Comparison of ENCODE assay signal across 1 cellular context in the genomic region with DNA sequence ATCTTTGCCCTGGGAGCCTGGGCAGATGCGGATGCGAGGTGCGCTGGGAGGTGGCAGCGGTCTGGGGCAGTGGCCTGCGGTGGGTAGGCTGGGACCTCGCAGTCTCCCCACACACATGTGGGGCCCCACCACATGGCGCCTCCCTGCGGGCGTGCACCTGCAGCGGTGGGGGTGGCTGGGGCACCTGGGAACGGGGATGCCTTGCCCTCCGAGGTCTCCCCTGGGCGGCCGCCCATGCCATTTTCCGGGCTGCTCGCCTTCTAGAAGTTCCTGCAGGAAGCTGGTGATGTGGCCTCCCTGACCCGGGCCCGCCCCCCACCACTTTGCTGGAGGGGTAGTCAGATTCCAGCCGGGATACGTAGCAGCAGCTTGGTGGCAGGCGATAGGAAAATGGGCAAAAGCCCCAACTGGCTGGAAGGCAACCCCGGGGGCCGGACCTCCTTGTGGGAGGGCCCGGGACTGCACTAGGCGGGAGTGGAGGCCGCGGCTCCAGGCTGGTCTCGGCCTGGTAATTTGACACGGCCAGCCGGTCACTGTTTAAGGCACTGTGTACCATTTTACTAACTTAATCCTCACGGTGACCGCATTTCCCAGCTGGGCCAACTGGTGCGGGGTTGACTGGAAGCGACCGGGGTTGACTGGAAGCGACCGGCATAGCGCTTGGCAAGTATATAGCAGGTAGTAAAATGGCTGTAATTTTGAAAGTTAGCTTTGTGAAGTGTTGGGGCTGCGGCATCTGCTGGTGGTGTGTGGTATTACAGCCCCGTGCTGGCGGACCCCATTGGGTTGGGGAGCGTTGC.
A peak's percentile ranks its signal among the peaks of the same experiment; 100 is the strongest.
TF ChIP-seq lines count a peak whose summit lies in the region.

No MANE protein-coding gene starts in this region.

TF ChIP-seq in WTC11, 78 proteins besides CTCF, POLR2A, EP300 and RAD21 (continued from another document and continues in another):
- TF ChIP-seq, protein P1, sequence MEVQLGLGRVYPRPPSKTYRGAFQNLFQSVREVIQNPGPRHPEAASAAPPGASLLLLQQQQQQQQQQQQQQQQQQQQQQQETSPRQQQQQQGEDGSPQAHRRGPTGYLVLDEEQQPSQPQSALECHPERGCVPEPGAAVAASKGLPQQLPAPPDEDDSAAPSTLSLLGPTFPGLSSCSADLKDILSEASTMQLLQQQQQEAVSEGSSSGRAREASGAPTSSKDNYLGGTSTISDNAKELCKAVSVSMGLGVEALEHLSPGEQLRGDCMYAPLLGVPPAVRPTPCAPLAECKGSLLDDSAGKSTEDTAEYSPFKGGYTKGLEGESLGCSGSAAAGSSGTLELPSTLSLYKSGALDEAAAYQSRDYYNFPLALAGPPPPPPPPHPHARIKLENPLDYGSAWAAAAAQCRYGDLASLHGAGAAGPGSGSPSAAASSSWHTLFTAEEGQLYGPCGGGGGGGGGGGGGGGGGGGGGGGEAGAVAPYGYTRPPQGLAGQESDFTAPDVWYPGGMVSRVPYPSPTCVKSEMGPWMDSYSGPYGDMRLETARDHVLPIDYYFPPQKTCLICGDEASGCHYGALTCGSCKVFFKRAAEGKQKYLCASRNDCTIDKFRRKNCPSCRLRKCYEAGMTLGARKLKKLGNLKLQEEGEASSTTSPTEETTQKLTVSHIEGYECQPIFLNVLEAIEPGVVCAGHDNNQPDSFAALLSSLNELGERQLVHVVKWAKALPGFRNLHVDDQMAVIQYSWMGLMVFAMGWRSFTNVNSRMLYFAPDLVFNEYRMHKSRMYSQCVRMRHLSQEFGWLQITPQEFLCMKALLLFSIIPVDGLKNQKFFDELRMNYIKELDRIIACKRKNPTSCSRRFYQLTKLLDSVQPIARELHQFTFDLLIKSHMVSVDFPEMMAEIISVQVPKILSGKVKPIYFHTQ (CRISPR knock-in tag; IDR thresholded peaks at IDR 0.05), result no peak
- no peak for TF ChIP-seq NFYB (CRISPR knock-in tag; conservative IDR thresholded peaks at IDR 0.05; ENCODE audit: low read depth)
- TF ChIP-seq FOXJ3 (CRISPR knock-in tag; IDR thresholded peaks at IDR 0.05; ENCODE audit: borderline replicate concordance), result no peak
- TF ChIP-seq JUN (CRISPR knock-in tag; IDR thresholded peaks at IDR 0.05), result no peak
- no peak for TF ChIP-seq ETV6 (CRISPR knock-in tag; IDR thresholded peaks at IDR 0.05)
- TF ChIP-seq, protein P2, sequence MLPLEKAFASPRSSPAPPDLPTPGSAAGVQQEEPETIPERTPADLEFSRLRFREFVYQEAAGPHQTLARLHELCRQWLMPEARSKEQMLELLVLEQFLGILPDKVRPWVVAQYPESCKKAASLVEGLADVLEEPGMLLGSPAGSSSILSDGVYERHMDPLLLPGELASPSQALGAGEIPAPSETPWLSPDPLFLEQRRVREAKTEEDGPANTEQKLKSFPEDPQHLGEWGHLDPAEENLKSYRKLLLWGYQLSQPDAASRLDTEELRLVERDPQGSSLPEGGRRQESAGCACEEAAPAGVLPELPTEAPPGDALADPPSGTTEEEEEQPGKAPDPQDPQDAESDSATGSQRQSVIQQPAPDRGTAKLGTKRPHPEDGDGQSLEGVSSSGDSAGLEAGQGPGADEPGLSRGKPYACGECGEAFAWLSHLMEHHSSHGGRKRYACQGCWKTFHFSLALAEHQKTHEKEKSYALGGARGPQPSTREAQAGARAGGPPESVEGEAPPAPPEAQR (CRISPR knock-in tag; IDR thresholded peaks at IDR 0.05), result no peak
- no peak for TF ChIP-seq ZNF423 (CRISPR knock-in tag; IDR thresholded peaks at IDR 0.05)
- TF ChIP-seq, protein P3, sequence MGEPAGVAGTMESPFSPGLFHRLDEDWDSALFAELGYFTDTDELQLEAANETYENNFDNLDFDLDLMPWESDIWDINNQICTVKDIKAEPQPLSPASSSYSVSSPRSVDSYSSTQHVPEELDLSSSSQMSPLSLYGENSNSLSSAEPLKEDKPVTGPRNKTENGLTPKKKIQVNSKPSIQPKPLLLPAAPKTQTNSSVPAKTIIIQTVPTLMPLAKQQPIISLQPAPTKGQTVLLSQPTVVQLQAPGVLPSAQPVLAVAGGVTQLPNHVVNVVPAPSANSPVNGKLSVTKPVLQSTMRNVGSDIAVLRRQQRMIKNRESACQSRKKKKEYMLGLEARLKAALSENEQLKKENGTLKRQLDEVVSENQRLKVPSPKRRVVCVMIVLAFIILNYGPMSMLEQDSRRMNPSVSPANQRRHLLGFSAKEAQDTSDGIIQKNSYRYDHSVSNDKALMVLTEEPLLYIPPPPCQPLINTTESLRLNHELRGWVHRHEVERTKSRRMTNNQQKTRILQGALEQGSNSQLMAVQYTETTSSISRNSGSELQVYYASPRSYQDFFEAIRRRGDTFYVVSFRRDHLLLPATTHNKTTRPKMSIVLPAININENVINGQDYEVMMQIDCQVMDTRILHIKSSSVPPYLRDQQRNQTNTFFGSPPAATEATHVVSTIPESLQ (CRISPR knock-in tag; IDR thresholded peaks at IDR 0.05), result no peak
- TF ChIP-seq, protein P4, sequence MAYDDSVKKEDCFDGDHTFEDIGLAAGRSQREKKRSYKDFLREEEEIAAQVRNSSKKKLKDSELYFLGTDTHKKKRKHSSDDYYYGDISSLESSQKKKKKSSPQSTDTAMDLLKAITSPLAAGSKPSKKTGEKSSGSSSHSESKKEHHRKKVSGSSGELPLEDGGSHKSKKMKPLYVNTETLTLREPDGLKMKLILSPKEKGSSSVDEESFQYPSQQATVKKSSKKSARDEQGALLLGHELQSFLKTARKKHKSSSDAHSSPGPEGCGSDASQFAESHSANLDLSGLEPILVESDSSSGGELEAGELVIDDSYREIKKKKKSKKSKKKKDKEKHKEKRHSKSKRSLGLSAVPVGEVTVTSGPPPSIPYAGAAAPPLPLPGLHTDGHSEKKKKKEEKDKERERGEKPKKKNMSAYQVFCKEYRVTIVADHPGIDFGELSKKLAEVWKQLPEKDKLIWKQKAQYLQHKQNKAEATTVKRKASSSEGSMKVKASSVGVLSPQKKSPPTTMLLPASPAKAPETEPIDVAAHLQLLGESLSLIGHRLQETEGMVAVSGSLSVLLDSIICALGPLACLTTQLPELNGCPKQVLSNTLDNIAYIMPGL (CRISPR knock-in tag; IDR thresholded peaks at IDR 0.05), result 0 out of 2 replicates have a peak, but pooled peaks have one; percentile 16
- no peak for TF ChIP-seq ZNF416 (CRISPR knock-in tag; IDR thresholded peaks at IDR 0.05)
- TF ChIP-seq, protein P5, sequence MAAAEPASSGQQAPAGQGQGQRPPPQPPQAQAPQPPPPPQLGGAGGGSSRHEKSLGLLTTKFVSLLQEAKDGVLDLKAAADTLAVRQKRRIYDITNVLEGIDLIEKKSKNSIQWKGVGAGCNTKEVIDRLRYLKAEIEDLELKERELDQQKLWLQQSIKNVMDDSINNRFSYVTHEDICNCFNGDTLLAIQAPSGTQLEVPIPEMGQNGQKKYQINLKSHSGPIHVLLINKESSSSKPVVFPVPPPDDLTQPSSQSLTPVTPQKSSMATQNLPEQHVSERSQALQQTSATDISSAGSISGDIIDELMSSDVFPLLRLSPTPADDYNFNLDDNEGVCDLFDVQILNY (CRISPR knock-in tag; IDR thresholded peaks at IDR 0.05), result no peak
- TF ChIP-seq, protein P6, sequence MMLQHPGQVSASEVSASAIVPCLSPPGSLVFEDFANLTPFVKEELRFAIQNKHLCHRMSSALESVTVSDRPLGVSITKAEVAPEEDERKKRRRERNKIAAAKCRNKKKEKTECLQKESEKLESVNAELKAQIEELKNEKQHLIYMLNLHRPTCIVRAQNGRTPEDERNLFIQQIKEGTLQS (CRISPR knock-in tag; conservative IDR thresholded peaks at IDR 0.05), result no peak
- no peak for TF ChIP-seq ZNF317 (CRISPR knock-in tag; IDR thresholded peaks at IDR 0.05; ENCODE audit: borderline replicate concordance, low read depth)
- no peak for TF ChIP-seq TEAD4 (CRISPR knock-in tag; IDR thresholded peaks at IDR 0.05)
- no peak for TF ChIP-seq SMAD3 (CRISPR knock-in tag; IDR thresholded peaks at IDR 0.05; ENCODE audit: borderline replicate concordance)
- TF ChIP-seq IRF2 (CRISPR knock-in tag; IDR thresholded peaks at IDR 0.05; ENCODE audit: borderline replicate concordance, low read depth), result no peak
- TF ChIP-seq, protein P7, sequence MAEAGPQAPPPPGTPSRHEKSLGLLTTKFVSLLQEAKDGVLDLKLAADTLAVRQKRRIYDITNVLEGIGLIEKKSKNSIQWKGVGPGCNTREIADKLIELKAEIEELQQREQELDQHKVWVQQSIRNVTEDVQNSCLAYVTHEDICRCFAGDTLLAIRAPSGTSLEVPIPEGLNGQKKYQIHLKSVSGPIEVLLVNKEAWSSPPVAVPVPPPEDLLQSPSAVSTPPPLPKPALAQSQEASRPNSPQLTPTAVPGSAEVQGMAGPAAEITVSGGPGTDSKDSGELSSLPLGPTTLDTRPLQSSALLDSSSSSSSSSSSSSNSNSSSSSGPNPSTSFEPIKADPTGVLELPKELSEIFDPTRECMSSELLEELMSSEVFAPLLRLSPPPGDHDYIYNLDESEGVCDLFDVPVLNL (CRISPR knock-in tag; IDR thresholded peaks at IDR 0.05; ENCODE audit: borderline replicate concordance, low read depth), result no peak
- no peak for TF ChIP-seq CREM (CRISPR knock-in tag; IDR thresholded peaks at IDR 0.05)
- TF ChIP-seq SOX15 (CRISPR knock-in tag; IDR thresholded peaks at IDR 0.05), result no peak
- 0 out of 2 replicates have a peak, but pooled peaks have one; percentile 33 for TF ChIP-seq SP1 (CRISPR knock-in tag; conservative IDR thresholded peaks at IDR 0.05)
- no peak for TF ChIP-seq RELA (CRISPR knock-in tag; IDR thresholded peaks at IDR 0.05; ENCODE audit: borderline replicate concordance)
- TF ChIP-seq, protein P8, sequence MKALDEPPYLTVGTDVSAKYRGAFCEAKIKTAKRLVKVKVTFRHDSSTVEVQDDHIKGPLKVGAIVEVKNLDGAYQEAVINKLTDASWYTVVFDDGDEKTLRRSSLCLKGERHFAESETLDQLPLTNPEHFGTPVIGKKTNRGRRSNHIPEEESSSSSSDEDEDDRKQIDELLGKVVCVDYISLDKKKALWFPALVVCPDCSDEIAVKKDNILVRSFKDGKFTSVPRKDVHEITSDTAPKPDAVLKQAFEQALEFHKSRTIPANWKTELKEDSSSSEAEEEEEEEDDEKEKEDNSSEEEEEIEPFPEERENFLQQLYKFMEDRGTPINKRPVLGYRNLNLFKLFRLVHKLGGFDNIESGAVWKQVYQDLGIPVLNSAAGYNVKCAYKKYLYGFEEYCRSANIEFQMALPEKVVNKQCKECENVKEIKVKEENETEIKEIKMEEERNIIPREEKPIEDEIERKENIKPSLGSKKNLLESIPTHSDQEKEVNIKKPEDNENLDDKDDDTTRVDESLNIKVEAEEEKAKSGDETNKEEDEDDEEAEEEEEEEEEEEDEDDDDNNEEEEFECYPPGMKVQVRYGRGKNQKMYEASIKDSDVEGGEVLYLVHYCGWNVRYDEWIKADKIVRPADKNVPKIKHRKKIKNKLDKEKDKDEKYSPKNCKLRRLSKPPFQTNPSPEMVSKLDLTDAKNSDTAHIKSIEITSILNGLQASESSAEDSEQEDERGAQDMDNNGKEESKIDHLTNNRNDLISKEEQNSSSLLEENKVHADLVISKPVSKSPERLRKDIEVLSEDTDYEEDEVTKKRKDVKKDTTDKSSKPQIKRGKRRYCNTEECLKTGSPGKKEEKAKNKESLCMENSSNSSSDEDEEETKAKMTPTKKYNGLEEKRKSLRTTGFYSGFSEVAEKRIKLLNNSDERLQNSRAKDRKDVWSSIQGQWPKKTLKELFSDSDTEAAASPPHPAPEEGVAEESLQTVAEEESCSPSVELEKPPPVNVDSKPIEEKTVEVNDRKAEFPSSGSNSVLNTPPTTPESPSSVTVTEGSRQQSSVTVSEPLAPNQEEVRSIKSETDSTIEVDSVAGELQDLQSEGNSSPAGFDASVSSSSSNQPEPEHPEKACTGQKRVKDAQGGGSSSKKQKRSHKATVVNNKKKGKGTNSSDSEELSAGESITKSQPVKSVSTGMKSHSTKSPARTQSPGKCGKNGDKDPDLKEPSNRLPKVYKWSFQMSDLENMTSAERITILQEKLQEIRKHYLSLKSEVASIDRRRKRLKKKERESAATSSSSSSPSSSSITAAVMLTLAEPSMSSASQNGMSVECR (CRISPR knock-in tag; IDR thresholded peaks at IDR 0.05; ENCODE audit: borderline replicate concordance), result no peak
- TF ChIP-seq, protein P9, sequence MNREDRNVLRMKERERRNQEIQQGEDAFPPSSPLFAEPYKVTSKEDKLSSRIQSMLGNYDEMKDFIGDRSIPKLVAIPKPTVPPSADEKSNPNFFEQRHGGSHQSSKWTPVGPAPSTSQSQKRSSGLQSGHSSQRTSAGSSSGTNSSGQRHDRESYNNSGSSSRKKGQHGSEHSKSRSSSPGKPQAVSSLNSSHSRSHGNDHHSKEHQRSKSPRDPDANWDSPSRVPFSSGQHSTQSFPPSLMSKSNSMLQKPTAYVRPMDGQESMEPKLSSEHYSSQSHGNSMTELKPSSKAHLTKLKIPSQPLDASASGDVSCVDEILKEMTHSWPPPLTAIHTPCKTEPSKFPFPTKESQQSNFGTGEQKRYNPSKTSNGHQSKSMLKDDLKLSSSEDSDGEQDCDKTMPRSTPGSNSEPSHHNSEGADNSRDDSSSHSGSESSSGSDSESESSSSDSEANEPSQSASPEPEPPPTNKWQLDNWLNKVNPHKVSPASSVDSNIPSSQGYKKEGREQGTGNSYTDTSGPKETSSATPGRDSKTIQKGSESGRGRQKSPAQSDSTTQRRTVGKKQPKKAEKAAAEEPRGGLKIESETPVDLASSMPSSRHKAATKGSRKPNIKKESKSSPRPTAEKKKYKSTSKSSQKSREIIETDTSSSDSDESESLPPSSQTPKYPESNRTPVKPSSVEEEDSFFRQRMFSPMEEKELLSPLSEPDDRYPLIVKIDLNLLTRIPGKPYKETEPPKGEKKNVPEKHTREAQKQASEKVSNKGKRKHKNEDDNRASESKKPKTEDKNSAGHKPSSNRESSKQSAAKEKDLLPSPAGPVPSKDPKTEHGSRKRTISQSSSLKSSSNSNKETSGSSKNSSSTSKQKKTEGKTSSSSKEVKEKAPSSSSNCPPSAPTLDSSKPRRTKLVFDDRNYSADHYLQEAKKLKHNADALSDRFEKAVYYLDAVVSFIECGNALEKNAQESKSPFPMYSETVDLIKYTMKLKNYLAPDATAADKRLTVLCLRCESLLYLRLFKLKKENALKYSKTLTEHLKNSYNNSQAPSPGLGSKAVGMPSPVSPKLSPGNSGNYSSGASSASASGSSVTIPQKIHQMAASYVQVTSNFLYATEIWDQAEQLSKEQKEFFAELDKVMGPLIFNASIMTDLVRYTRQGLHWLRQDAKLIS (CRISPR knock-in tag; IDR thresholded peaks at IDR 0.05; ENCODE audit: borderline replicate concordance), result no peak
- TF ChIP-seq ATF1 (CRISPR knock-in tag; IDR thresholded peaks at IDR 0.05), result no peak
- TF ChIP-seq NR2C2 (CRISPR knock-in tag; IDR thresholded peaks at IDR 0.05), result no peak
- TF ChIP-seq ZNF263 (CRISPR knock-in tag; IDR thresholded peaks at IDR 0.05; ENCODE audit: low read depth), result no peak
- TF ChIP-seq, protein P10, sequence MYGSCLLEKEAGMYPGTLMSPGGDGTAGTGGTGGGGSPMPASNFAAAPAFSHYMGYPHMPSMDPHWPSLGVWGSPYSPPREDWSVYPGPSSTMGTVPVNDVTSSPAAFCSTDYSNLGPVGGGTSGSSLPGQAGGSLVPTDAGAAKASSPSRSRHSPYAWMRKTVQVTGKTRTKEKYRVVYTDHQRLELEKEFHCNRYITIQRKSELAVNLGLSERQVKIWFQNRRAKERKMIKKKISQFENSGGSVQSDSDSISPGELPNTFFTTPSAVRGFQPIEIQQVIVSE (CRISPR knock-in tag; IDR thresholded peaks at IDR 0.05; ENCODE audit: borderline replicate concordance), result no peak
- no peak for TF ChIP-seq ELF4 (CRISPR knock-in tag; IDR thresholded peaks at IDR 0.05; ENCODE audit: low read depth)
- TF ChIP-seq, protein P11, sequence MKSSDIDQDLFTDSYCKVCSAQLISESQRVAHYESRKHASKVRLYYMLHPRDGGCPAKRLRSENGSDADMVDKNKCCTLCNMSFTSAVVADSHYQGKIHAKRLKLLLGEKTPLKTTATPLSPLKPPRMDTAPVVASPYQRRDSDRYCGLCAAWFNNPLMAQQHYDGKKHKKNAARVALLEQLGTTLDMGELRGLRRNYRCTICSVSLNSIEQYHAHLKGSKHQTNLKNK (CRISPR knock-in tag; IDR thresholded peaks at IDR 0.05), result no peak
- no peak for TF ChIP-seq HMGA2 (CRISPR knock-in tag; IDR thresholded peaks at IDR 0.05)
- TF ChIP-seq MYBL2 (CRISPR knock-in tag; IDR thresholded peaks at IDR 0.05), result no peak
- TF ChIP-seq ZNF232 (CRISPR knock-in tag; IDR thresholded peaks at IDR 0.05), result no peak
